In genomic region chr1:53542551-53542950, GRCh38 we compare ENCODE assay signal across 16 cellular contexts.
DNase-seq lines count a peak whose midpoint lies in the region; ATAC-seq and TF ChIP-seq lines count a peak whose summit lies in the region.
"Had no signal": no experiment of that assay in that cellular context is flagged by ENCODE, and none has a peak within 500 bp of the region (broad histone marks: within the 10 kb centered on the region; RNA-seq: fewer than 3 reads in every experiment).

No MANE protein-coding gene starts in this region.

- no peak overlapping the region for H3K9ac ChIP-seq in OCI-LY3 (ENCODE audit: low read length)

- H3K27me3 Mint-ChIP-seq in glutamatergic neuron (ENCODE audit: unreplicated experiment) = peaks cover 15% of the 10 kb centered on the region
- no peaks in the 10 kb centered on the region for H3K27me3 Mint-ChIP-seq in osteocyte (ENCODE audit: unreplicated experiment)
- H3K27me3 Mint-ChIP-seq: activated CD4-positive, alpha-beta T cell treated with anti-CD3 and anti-CD28 coated beads for 36 hours had no signal

- peaks cover 10% of the 10 kb centered on the region for H3K4me1 ChIP-seq in ACC112 (ENCODE audit: control insufficient read depth, insufficient read depth, low read length, unreplicated experiment)
- 0 out of 2 replicates have a peak, but pooled peaks cover 3% of the 10 kb centered on the region for H3K4me1 ChIP-seq in OCI-LY3 (ENCODE audit: low read length)

- H3K4me3 ChIP-seq in ACC112 (ENCODE audit: low read depth, low read length) = no peak overlapping the region
- no peak overlapping the region for H3K4me3 ChIP-seq in OCI-LY3 (ENCODE audit: low read length)

- TF ChIP-seq CTCF in OCI-LY3 (IDR thresholded peaks at IDR 0.05; ENCODE audit: low read depth, low read length) (no peak), glutamatergic neuron (IDR thresholded peaks at IDR 0.05; ENCODE audit: partially characterized antibody, unreplicated experiment) (no peak), osteocyte (IDR thresholded peaks at IDR 0.05) (no peak)

- no peaks in the 10 kb centered on the region for H3K36me3 ChIP-seq in ACC112 (ENCODE audit: insufficient read depth, low read length)
- H3K36me3 ChIP-seq in OCI-LY3 (replicated peaks; ENCODE audit: low read depth, low read length) = no peaks in the 10 kb centered on the region

- no peaks in the 10 kb centered on the region for H4K20me1 ChIP-seq in OCI-LY3 (ENCODE audit: insufficient read depth, low read length)

- no peaks in the 10 kb centered on the region for H3K36me3 Mint-ChIP-seq in glutamatergic neuron (ENCODE audit: unreplicated experiment)
- peaks cover 12% of the 10 kb centered on the region for H3K36me3 Mint-ChIP-seq in osteocyte (ENCODE audit: unreplicated experiment)

- peak overlapping the region; percentile 28 for H3K27ac Mint-ChIP-seq in glutamatergic neuron (ENCODE audit: unreplicated experiment)
- H3K27ac Mint-ChIP-seq in osteocyte (ENCODE audit: unreplicated experiment) = peak overlapping the region; percentile 94
- H3K27ac Mint-ChIP-seq: activated CD4-positive, alpha-beta T cell treated with anti-CD3 and anti-CD28 coated beads for 36 hours had no signal

- H2AFZ ChIP-seq in ACC112 (ENCODE audit: low read length, unreplicated experiment) = no peak overlapping the region
- H2AFZ ChIP-seq in OCI-LY3 (ENCODE audit: low read depth, low read length) = no peak overlapping the region

- no peak overlapping the region for H3K4me3 Mint-ChIP-seq in glutamatergic neuron (ENCODE audit: unreplicated experiment)
- H3K4me3 Mint-ChIP-seq in osteocyte (ENCODE audit: unreplicated experiment) = no peak overlapping the region
- H3K4me3 Mint-ChIP-seq: activated CD4-positive, alpha-beta T cell treated with anti-CD3 and anti-CD28 coated beads for 36 hours had no signal

- ATAC-seq in HG03432 (IDR thresholded peaks at IDR 0.05; ENCODE audit: unreplicated experiment) (no peak), GM21515 (IDR thresholded peaks at IDR 0.05; ENCODE audit: unreplicated experiment) (no peak)

- H3K27ac ChIP-seq in ACC112 (ENCODE audit: low read depth, low read length) (peak overlapping the region; percentile 74), OCI-LY3 (ENCODE audit: low read length) (no peak overlapping the region)
- H3K27ac ChIP-seq: C4-2B had no signal

- no peaks in the 10 kb centered on the region for H3K27me3 ChIP-seq in ACC112 (ENCODE audit: insufficient read depth, low read length)
- peaks cover 3% of the 10 kb centered on the region; the same call in 1 of the 2 replicates for H3K27me3 ChIP-seq in OCI-LY3 (ENCODE audit: low read depth, low read length)

- DNase-seq in glutamatergic neuron = peak; percentile 10
- no peak for DNase-seq in osteocyte (ENCODE audit: extremely low spot score, unreplicated experiment)
- DNase-seq in T-helper 2 cell = no peak
- DNase-seq in activated T-cell treated with anti-CD3 and anti-CD28 coated beads, Interleukin-2, amount 50 U/mL, for 1 hour = no peak
- DNase-seq: activated CD4-positive, alpha-beta T cell treated with anti-CD3 and anti-CD28 coated beads for 36 hours; activated naive CD4-positive, alpha-beta T cell treated with Interleukin-2 at 50 U/mL for 16 hours; activated T-cell treated with anti-CD3 and anti-CD28 coated beads, Interleukin-2, amount 50 U/mL, for 48 hours; central memory CD4-positive, alpha-beta T cell; hippocampal formation; MM.1S; substantia nigra had no signal

- 0 out of 2 replicates have a peak overlapping the region, but pooled peaks have one; percentile 4 for H3K4me2 ChIP-seq in OCI-LY3 (ENCODE audit: low read length)

- no peaks in the 10 kb centered on the region for H3K9me3 ChIP-seq in OCI-LY3 (ENCODE audit: insufficient read depth, low read length)

- peaks cover 10% of the 10 kb centered on the region for H3K4me1 Mint-ChIP-seq in glutamatergic neuron (ENCODE audit: low read depth, unreplicated experiment)
- H3K4me1 Mint-ChIP-seq in osteocyte (ENCODE audit: unreplicated experiment) = peaks cover 68% of the 10 kb centered on the region
- H3K4me1 Mint-ChIP-seq: activated CD4-positive, alpha-beta T cell treated with anti-CD3 and anti-CD28 coated beads for 36 hours had no signal

- peaks cover 6% of the 10 kb centered on the region for H3K9me3 Mint-ChIP-seq in glutamatergic neuron (ENCODE audit: unreplicated experiment)
- H3K9me3 Mint-ChIP-seq in osteocyte (ENCODE audit: unreplicated experiment) = no peaks in the 10 kb centered on the region

- H3K79me2 ChIP-seq in ACC112 (ENCODE audit: control insufficient read depth, insufficient read depth, low read length, unreplicated experiment) (no peaks in the 10 kb centered on the region), OCI-LY3 (ENCODE audit: low read length) (no peaks in the 10 kb centered on the region)
